In the genomic region with DNA sequence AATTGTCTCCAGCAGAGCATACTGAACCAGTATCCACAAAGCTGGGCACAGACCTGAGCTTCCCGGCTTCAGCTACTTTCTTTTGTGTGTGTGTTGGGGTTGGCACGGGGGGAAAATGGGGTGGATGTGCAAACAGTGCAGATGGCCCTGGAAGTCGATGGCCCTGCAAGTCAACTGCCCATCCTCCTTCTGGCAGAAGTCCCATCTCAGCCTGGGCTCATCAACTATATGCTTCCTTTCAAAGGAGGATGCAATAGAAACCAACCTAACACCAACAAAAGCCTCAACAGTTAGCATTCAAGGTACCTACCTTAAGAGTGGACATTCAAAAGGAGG, we compare ENCODE assay signal across 16 cellular contexts. TPM values are rescaled to one million over a fixed set of nuclear protein-coding genes. Genes with fewer than 3 reads are reported as not detected.
"Had no signal": no experiment of that assay in that cellular context is flagged by ENCODE, and none has a peak within 500 bp of the region (broad histone marks: within the 10 kb centered on the region; RNA-seq: fewer than 3 reads in every experiment).

No MANE protein-coding gene starts in this region.

- H3K4me1 Mint-ChIP-seq: activated CD8-positive, alpha-beta memory T cell treated with anti-CD3 and anti-CD28 coated beads, Interleukin-2, amount 10 ng/mL, durations not matched to agents 7 days and 5 days; activated naive CD8-positive, alpha-beta T cell treated with anti-CD3 and anti-CD28 coated beads for 36 hours had no signal

- H3K9me3 ChIP-seq: breast epithelium, esophagus muscularis mucosa, upper lobe of left lung had no signal

- H3K27me3 Mint-ChIP-seq: activated CD8-positive, alpha-beta memory T cell treated with anti-CD3 and anti-CD28 coated beads, Interleukin-2, amount 10 ng/mL, durations not matched to agents 7 days and 5 days had no signal

- H3K27ac Mint-ChIP-seq: activated CD8-positive, alpha-beta memory T cell treated with anti-CD3 and anti-CD28 coated beads, Interleukin-2, amount 10 ng/mL, durations not matched to agents 7 days and 5 days; activated naive CD8-positive, alpha-beta T cell treated with anti-CD3 and anti-CD28 coated beads for 36 hours; activated T-cell treated with anti-CD3 and anti-CD28 coated beads, Interleukin-2, amount 50 U/mL, for 72 hours; natural killer cell treated with Interleukin-12 subunit alpha and Interleukin-12 subunit beta and Interleukin-15 and Interleukin-18, amount 100 ng/mL, for 72 hours had no signal

- H3K36me3 Mint-ChIP-seq: activated CD8-positive, alpha-beta memory T cell treated with anti-CD3 and anti-CD28 coated beads, Interleukin-2, amount 10 ng/mL, durations not matched to agents 7 days and 5 days; activated naive CD8-positive, alpha-beta T cell treated with anti-CD3 and anti-CD28 coated beads for 36 hours; natural killer cell treated with Interleukin-12 subunit alpha and Interleukin-12 subunit beta and Interleukin-15 and Interleukin-18, amount 100 ng/mL, for 72 hours had no signal

- H3K27me3 ChIP-seq: breast epithelium, dorsolateral prefrontal cortex, upper lobe of left lung had no signal

- H3K27ac ChIP-seq: breast epithelium, dorsolateral prefrontal cortex, esophagus muscularis mucosa, upper lobe of left lung had no signal

- H3K4me1 ChIP-seq: breast epithelium, upper lobe of left lung had no signal

- H3K36me3 ChIP-seq: breast epithelium, esophagus muscularis mucosa, upper lobe of left lung had no signal

- H3K4me3 Mint-ChIP-seq: activated CD8-positive, alpha-beta memory T cell treated with anti-CD3 and anti-CD28 coated beads, Interleukin-2, amount 10 ng/mL, durations not matched to agents 7 days and 5 days; activated naive CD8-positive, alpha-beta T cell treated with anti-CD3 and anti-CD28 coated beads for 36 hours; activated T-cell treated with anti-CD3 and anti-CD28 coated beads, Interleukin-2, amount 50 U/mL, for 72 hours; natural killer cell treated with Interleukin-12 subunit alpha and Interleukin-12 subunit beta and Interleukin-15 and Interleukin-18, amount 100 ng/mL, for 72 hours had no signal

- H3K4me3 ChIP-seq: breast epithelium, dorsolateral prefrontal cortex, esophagus muscularis mucosa, upper lobe of left lung had no signal

- DNase-seq: activated CD8-positive, alpha-beta memory T cell treated with anti-CD3 and anti-CD28 coated beads, Interleukin-2, amount 10 ng/mL, durations not matched to agents 7 days and 5 days; activated gamma-delta T cell treated with Interleukin-2 at 50 U/mL for 16 hours; activated naive CD8-positive, alpha-beta T cell treated with anti-CD3 and anti-CD28 coated beads for 36 hours; activated T-cell treated with anti-CD3 and anti-CD28 coated beads, Interleukin-2, amount 50 U/mL, for 72 hours; glutamatergic neuron; mammary epithelial cell; occipital lobe; stimulated activated CD4-positive, alpha-beta T cell treated with anti-CD3 and anti-CD28 coated beads, Interleukin-2, amount 100 ng/mL, for 48 hours; stimulated activated naive CD4-positive, alpha-beta T cell treated with Interleukin-2 at 50 U/mL for 16 hours; upper lobe of left lung had no signal

RNA-seq across cellular contexts. Expression of gene SOX9, which starts 55.7 kb away (rescaled TPM):
- total RNA-seq: activated CD8-positive, alpha-beta memory T cell treated with anti-CD3 and anti-CD28 coated beads, Interleukin-2, amount 10 ng/mL, durations not matched to agents 7 days and 5 days; activated naive CD8-positive, alpha-beta T cell treated with anti-CD3 and anti-CD28 coated beads for 36 hours; activated T-cell treated with anti-CD3 and anti-CD28 coated beads, Interleukin-2, amount 50 U/mL, for 72 hours; natural killer cell treated with Interleukin-12 subunit alpha and Interleukin-12 subunit beta and Interleukin-15 and Interleukin-18, amount 100 ng/mL, for 72 hours; pulmonary artery endothelial cell; T-helper 2 cell treated with Interferon-gamma antibody and Interleukin-4, amounts not matched to agents 100 ng/mL and 5 ng/mL, for 36 hours had no signal
